18 cellular contexts compared by ENCODE assay signal in genomic region chr4:112649055-112649408, GRCh38. TPM values are rescaled to one million over a fixed set of nuclear protein-coding genes. Genes with fewer than 3 reads are reported as not detected.
A peak's percentile ranks its signal among the peaks of the same experiment; 100 is the strongest.
DNase-seq lines count a peak whose midpoint lies in the region; ATAC-seq and TF ChIP-seq lines count a peak whose summit lies in the region.
"Had no signal": no experiment of that assay in that cellular context is flagged by ENCODE, and none has a peak within 500 bp of the region (broad histone marks: within the 10 kb centered on the region; RNA-seq: fewer than 3 reads in every experiment).

No MANE protein-coding gene starts in this region.

- peak overlapping the region; percentile 96 for H3K27ac ChIP-seq in cardiac muscle cell
- peak overlapping the region in 1 of 12 donors; percentile 17 for H3K27ac ChIP-seq in heart left ventricle
- H3K27ac ChIP-seq: 22Rv1, GM23248, Peyer's patch had no signal

- H3K9me3 ChIP-seq in cardiac muscle cell (ENCODE audit: low read depth) = no peaks in the 10 kb centered on the region
- H3K9me3 ChIP-seq in heart left ventricle = no peaks in the 10 kb centered on the region
- no peaks in the 10 kb centered on the region for H3K9me3 ChIP-seq in adipocyte (ENCODE audit: control insufficient read depth, low read length)
- no peaks in the 10 kb centered on the region for H3K9me3 ChIP-seq in iPS-15b (ENCODE audit: control insufficient read depth, insufficient read depth, low read length)
- H3K9me3 ChIP-seq: Peyer's patch had no signal

- intact Hi-C loops in heart left ventricle (cut with DNase I) = no loop called here

- H3K27me3 ChIP-seq in cardiac muscle cell = no peaks in the 10 kb centered on the region
- no peaks in the 10 kb centered on the region for H3K27me3 ChIP-seq in heart left ventricle
- no peaks in the 10 kb centered on the region for H3K27me3 ChIP-seq in adipocyte (replicated peaks; ENCODE audit: control insufficient read depth, insufficient read depth, low read length)
- H3K27me3 ChIP-seq in iPS-15b (ENCODE audit: control insufficient read depth, insufficient read depth, low read length) = no peaks in the 10 kb centered on the region
- H3K27me3 ChIP-seq: Peyer's patch had no signal

- ATAC-seq in heart left ventricle = no peak

- H3K36me3 ChIP-seq in cardiac muscle cell (peaks cover 19% of the 10 kb centered on the region), heart left ventricle (peaks cover 0 to 99% (median 96%) of the 10 kb centered on the region in 9 donors), adipocyte (ENCODE audit: control insufficient read depth, insufficient read depth, low read length, severe bottlenecking) (peaks cover 91% of the 10 kb centered on the region), iPS-15b (ENCODE audit: control insufficient read depth, insufficient read depth, low read length) (peaks cover 13% of the 10 kb centered on the region)

- DNase-seq in cardiac muscle cell (ENCODE audit: low read depth in 1 of 2, low spot score in 1 of 2) (no peak), heart left ventricle (no peak), adipocyte (ENCODE audit: low read depth) (peak; percentile 12), NCI-H128 (lab: John Stamatoyannopoulos, UW; ENCODE audit: unreplicated experiment) (no peak), SKM-1 (lab: John Stamatoyannopoulos, UW; ENCODE audit: unreplicated experiment) (no peak), COLO829 (ENCODE audit: low spot score) (no peak), OCI-M2 (lab: John Stamatoyannopoulos, UW; ENCODE audit: unreplicated experiment) (no peak)
- DNase-seq: COR-L47, DMS 273 treated with DMSO at 0.1 percent for 48 hours, GF-D8, GM23248, NCI-H1417 treated with DMSO at 0.1 percent for 48 hours, NCI-H1930, NCI-H345, NCI-H526, Peyer's patch had no signal

- H3K9ac ChIP-seq in adipocyte (ENCODE audit: low read length) (no peak overlapping the region), iPS-15b (ENCODE audit: low read depth, low read length) (peak overlapping the region; percentile 88)
- H3K9ac ChIP-seq: GM23248 had no signal

- TF ChIP-seq POLR2A in heart left ventricle (IDR thresholded peaks at IDR 0.05) = no peak

- H3K4me1 ChIP-seq in cardiac muscle cell (ENCODE audit: low read depth) = peaks cover 45% of the 10 kb centered on the region
- peaks cover 0 to 5% (median 0%) of the 10 kb centered on the region in 12 donors for H3K4me1 ChIP-seq in heart left ventricle
- H3K4me1 ChIP-seq in adipocyte (ENCODE audit: control insufficient read depth, insufficient read depth, low read length) = no peaks in the 10 kb centered on the region
- H3K4me1 ChIP-seq in iPS-15b (ENCODE audit: control insufficient read depth, insufficient read depth, low read length) = peaks cover 6% of the 10 kb centered on the region
- H3K4me1 ChIP-seq: Peyer's patch had no signal

- H3K4me3 ChIP-seq in cardiac muscle cell (no peak overlapping the region), heart left ventricle (no peak overlapping the region), adipocyte (ENCODE audit: low read length) (no peak overlapping the region), iPS-15b (ENCODE audit: low read depth, low read length) (peak overlapping the region; percentile 50)
- H3K4me3 ChIP-seq: GM23248, Peyer's patch had no signal

- TF ChIP-seq CTCF in cardiac muscle cell (IDR thresholded peaks at IDR 0.05; ENCODE audit: low read depth, low read length) = no peak
- no peak for TF ChIP-seq CTCF in heart left ventricle (IDR thresholded peaks at IDR 0.05)

- WGBS in heart left ventricle, 4 donors = 47 to 50% (median 49%) methylated on average over 2 of the region's 2 CpGs

RNA-seq across cellular contexts. Expression of gene LARP7, which starts 12.1 kb away (rescaled TPM):
- 27.7 and 48.5 TPM in 2 replicates for total RNA-seq in cardiac muscle cell
- polyA plus RNA-seq in cardiac muscle cell = 57.0 and 88.6 TPM in 2 replicates
- 10 to 100 TPM; 43.0 to 70.0 (median 50.3) TPM for total RNA-seq in heart left ventricle
- polyA plus RNA-seq in heart left ventricle = 10 to 100 TPM; 43.3 to 73.0 TPM

RNA-seq across cellular contexts. Expression of gene ZGRF1, which starts 12.3 kb away (rescaled TPM):
- total RNA-seq in cardiac muscle cell (3.0 and 10.4 TPM in 2 replicates), heart left ventricle (1 to 10 TPM; 1.4 to 2.9 (median 1.6) TPM)
- polyA plus RNA-seq in cardiac muscle cell (3.2 and 3.9 TPM in 2 replicates), heart left ventricle (1 to 10 TPM in 1 of 2 donors, under 1 TPM in 1; 0.85 to 1.8 TPM)
